26 cellular contexts compared by ENCODE assay signal in genomic region chr6:165389534-165389933, GRCh38.
"Had no signal": no experiment of that assay in that cellular context is flagged by ENCODE, and none has a peak within 500 bp of the region (broad histone marks: within the 10 kb centered on the region; RNA-seq: fewer than 3 reads in every experiment).

No MANE protein-coding gene starts in this region.

- FAIRE-seq: endometrium, frontal cortex, kidney had no signal

- H3K79me2 ChIP-seq: hepatocyte had no signal

- H3K4me3 ChIP-seq: colonic mucosa, esophagus squamous epithelium, gastroesophageal sphincter, heart left ventricle, hepatocyte, left ventricle myocardium inferior, lower lobe of right lung, mucosa of descending colon had no signal

- H2AFZ ChIP-seq: hepatocyte had no signal

- H3K4me1 ChIP-seq: colonic mucosa, esophagus squamous epithelium, foreskin keratinocyte, gastroesophageal sphincter, heart left ventricle, left ventricle myocardium inferior, lower lobe of right lung had no signal

- H3K4me2 ChIP-seq: hepatocyte had no signal

- DNase-seq: colonic mucosa; cortex of kidney; effector CD8-positive, alpha-beta T cell; effector memory CD8-positive, alpha-beta T cell; endodermal cell; erythroblast; esophagus squamous epithelium; foreskin keratinocyte; heart left ventricle; hypothalamus; immature natural killer cell; islet precursor cell; kidney; kidney glomerular epithelial cell; left colon; left ventricle myocardium inferior; lower lobe of right lung; mesenchymal stem cell; mucosa of descending colon had no signal

- H3K27ac ChIP-seq: colonic mucosa, epithelial cell of prostate, esophagus squamous epithelium, foreskin keratinocyte, gastroesophageal sphincter, heart left ventricle, hepatocyte, left ventricle myocardium inferior, lower lobe of right lung had no signal

- H3K27me3 ChIP-seq: colonic mucosa, esophagus squamous epithelium, foreskin keratinocyte, gastroesophageal sphincter, heart left ventricle, hepatocyte had no signal

- H3K36me3 ChIP-seq: colonic mucosa, esophagus squamous epithelium, gastroesophageal sphincter, lower lobe of right lung had no signal

- ATAC-seq: effector memory CD8-positive, alpha-beta T cell; esophagus mucosa; foreskin keratinocyte; gastroesophageal sphincter; left colon; left lobe of liver; lower lobe of right lung; mucosa of descending colon had no signal

- H3K9me3 ChIP-seq: colonic mucosa, esophagus squamous epithelium, gastroesophageal sphincter, left ventricle myocardium inferior, lower lobe of right lung, mucosa of descending colon had no signal
